In the genomic region with DNA sequence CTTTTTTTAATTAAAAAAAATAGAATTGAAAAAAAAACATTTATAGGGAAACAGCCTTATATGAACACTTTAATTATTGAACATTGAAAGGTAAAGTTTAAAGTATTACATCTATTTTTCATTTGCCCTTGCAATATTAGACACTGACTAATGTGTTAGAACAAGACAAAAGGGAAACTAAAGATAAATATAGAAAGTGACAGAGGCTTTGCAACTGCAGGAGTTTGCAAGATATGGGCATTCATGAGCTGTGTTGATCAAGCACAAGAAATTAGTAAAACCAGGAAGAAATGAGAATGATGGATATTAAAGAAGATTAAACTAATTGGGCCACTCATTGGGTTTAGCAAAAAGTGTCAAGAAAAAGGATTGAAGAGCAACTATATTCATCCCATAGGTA, we compare ENCODE assay signal across 26 cellular contexts.
"Had no signal": no experiment of that assay in that cellular context is flagged by ENCODE, and none has a peak within 500 bp of the region (broad histone marks: within the 10 kb centered on the region; RNA-seq: fewer than 3 reads in every experiment).

No MANE protein-coding gene starts in this region.

- DNase-seq: stimulated activated CD4-positive, alpha-beta T cell treated with anti-CD3 and anti-CD28 coated beads, Interleukin-2, amount 100 ng/mL, for 48 hours; stimulated activated CD4-positive, alpha-beta T cell treated with anti-CD3 and anti-CD28 coated beads, Interleukin-4, amount 100 ng/mL, for 1 hour; stimulated activated CD4-positive, alpha-beta T cell treated with anti-CD3 and anti-CD28 coated beads, Interleukin-4, amount 100 ng/mL, for 24 hours; stimulated activated CD4-positive, alpha-beta T cell treated with anti-CD3 and anti-CD28 coated beads, Interleukin-4, amount 100 ng/mL, for 4 hours; stimulated activated CD8-positive, alpha-beta memory T cell treated with anti-CD3 and anti-CD28 coated beads, Interleukin-4, amount 100 ng/mL, for 48 hours; stimulated activated naive B cell treated with anti-CD40 and anti-IgM and Interleukin-4, amounts not matched to agents 10 μg/mL and 1 μg/mL and 100 μg/mL, for 72 hours; stimulated activated naive CD4-positive, alpha-beta T cell; stimulated activated naive CD4-positive, alpha-beta T cell treated with Interleukin-2 at 50 U/mL for 16 hours; stimulated activated naive CD8-positive, alpha-beta T cell treated with anti-CD3 and anti-CD28 coated beads, Interleukin-15, amount 100 ng/mL, for 72 hours; stimulated activated naive CD8-positive, alpha-beta T cell treated with anti-CD3 and anti-CD28 coated beads, Interleukin-15, Interleukin-2, amounts not matched to agents 100 U/mL and 50 U/mL, for 24 hours; stomach; substantia nigra; testis; thyroid gland; tibial artery; transverse colon; trophoblast cell; upper lobe of left lung; upper lobe of right lung; uterus had no signal

- H3K9me3 ChIP-seq: stomach, suprapubic skin, testis, thoracic aorta, thyroid gland, tibial artery, tibial nerve, transverse colon, upper lobe of left lung, upper lobe of right lung, uterus, vagina had no signal

- H3K4me3 ChIP-seq: stomach, suprapubic skin, testis, thoracic aorta, thyroid gland, tibial artery, tibial nerve, transverse colon, upper lobe of left lung, upper lobe of right lung, uterus, vagina had no signal

- H3K27me3 ChIP-seq: stomach, suprapubic skin, testis, thyroid gland, tibial artery, tibial nerve, transverse colon, upper lobe of left lung, upper lobe of right lung, uterus, vagina had no signal

- H3K36me3 ChIP-seq: stomach, suprapubic skin, thoracic aorta, thyroid gland, tibial artery, tibial nerve, transverse colon, upper lobe of left lung, upper lobe of right lung, uterus, vagina had no signal

- ATAC-seq: stimulated activated effector memory CD8-positive, alpha-beta T cell treated with anti-CD3 and anti-CD28 coated beads, Interleukin-12 subunit alpha, Interleukin-12 subunit beta, amount 100 ng/mL, for 72 hours; stimulated activated memory B cell treated with anti-CD40 and anti-IgM and Interleukin-4, amounts not matched to agents 10 μg/mL and 1 μg/mL and 100 μg/mL, for 72 hours; stimulated activated naive B cell treated with anti-CD40 and anti-IgM and Interleukin-4, amounts not matched to agents 10 μg/mL and 1 μg/mL and 100 μg/mL, for 72 hours; stimulated activated naive CD8-positive, alpha-beta T cell treated with anti-CD3 and anti-CD28 coated beads, Interleukin-15, amount 100 ng/mL, for 72 hours; stimulated activated naive CD8-positive, alpha-beta T cell treated with anti-CD3 and anti-CD28 coated beads, Interleukin-15, Interleukin-2, amounts not matched to agents 100 U/mL and 50 U/mL, for 24 hours; upper lobe of right lung had no signal

- H3K27ac ChIP-seq: stomach, suprapubic skin, testis, thoracic aorta, thyroid gland, tibial artery, tibial nerve, transverse colon, upper lobe of left lung, upper lobe of right lung, uterus, vagina had no signal

- H3K4me1 ChIP-seq: stomach, suprapubic skin, testis, thyroid gland, tibial artery, tibial nerve, transverse colon, upper lobe of left lung, upper lobe of right lung, uterus, vagina had no signal
